ENCODE assay signal across 8 cellular contexts in genomic region chr22:36384766-36385400, GRCh38. TPM values are rescaled to one million over a fixed set of nuclear protein-coding genes. Genes with fewer than 3 reads are reported as not detected.
DNase-seq lines count a peak whose midpoint lies in the region; FAIRE-seq and TF ChIP-seq lines count a peak whose summit lies in the region.

No MANE protein-coding gene starts in this region.

- no peaks in the 10 kb centered on the region for H3K27me3 Mint-ChIP-seq in activated naive CD4-positive, alpha-beta T cell treated with anti-CD3 and anti-CD28 coated beads for 36 hours (ENCODE audit: low read depth)

- H3K4me1 Mint-ChIP-seq in activated naive CD4-positive, alpha-beta T cell treated with anti-CD3 and anti-CD28 coated beads for 36 hours (ENCODE audit: low read depth) = peaks cover 51% of the 10 kb centered on the region

- H3K27me3 ChIP-seq in Loucy (ENCODE audit: insufficient read depth, low read length, poor library complexity, severe bottlenecking) = peaks cover 9% of the 10 kb centered on the region
- no peaks in the 10 kb centered on the region for H3K27me3 ChIP-seq in left ventricle myocardium inferior (ENCODE audit: low read depth)
- H3K27me3 ChIP-seq in small intestine (ENCODE audit: control insufficient read depth in 2 of 2, insufficient read depth in 2 of 2, low read length in 2 of 2) = no peaks in the 10 kb centered on the region
- H3K27me3 ChIP-seq in BE2C = no peaks in the 10 kb centered on the region

- H3K9ac ChIP-seq in Loucy (ENCODE audit: low read depth, low read length, poor library complexity, severe bottlenecking) = peak overlapping the region; percentile 90

- H3K4me1 ChIP-seq in Loucy (ENCODE audit: insufficient read depth, low read length, poor library complexity, severe bottlenecking) (peaks cover 50% of the 10 kb centered on the region), left ventricle myocardium inferior (peaks cover 92% of the 10 kb centered on the region), small intestine (ENCODE audit: control insufficient read depth in 2 of 2, insufficient read depth in 1 of 2, low read depth in 1 of 2, low read length in 1 of 2) (peaks cover 0 to 7% of the 10 kb centered on the region in 2 donors), BE2C (peaks cover 5% of the 10 kb centered on the region; the same call in 1 of the 2 replicates)

- peak overlapping the region; percentile 96 for H3K4me2 ChIP-seq in Loucy (ENCODE audit: low read depth, low read length, poor library complexity, severe bottlenecking)

- no peaks in the 10 kb centered on the region for H3K9me3 ChIP-seq in Loucy (ENCODE audit: insufficient read depth, low read depth, low read length)
- no peaks in the 10 kb centered on the region for H3K9me3 ChIP-seq in left ventricle myocardium inferior (replicated peaks)
- H3K9me3 ChIP-seq in small intestine (ENCODE audit: control insufficient read depth, low read depth) = no peaks in the 10 kb centered on the region
- no peaks in the 10 kb centered on the region for H3K9me3 ChIP-seq in BE2C

- H3K4me3 ChIP-seq in Loucy (ENCODE audit: low read length, poor library complexity, severe bottlenecking) (peak overlapping the region; percentile 89), left ventricle myocardium inferior (peak overlapping the region; percentile 92), small intestine (ENCODE audit: low read depth in 1 of 2, low read length in 2 of 2) (peak overlapping the region in 1 of 2 donors; percentile 100), BE2C (ENCODE audit: low read depth, low read length) (no peak overlapping the region)

- no peak overlapping the region for H2AFZ ChIP-seq in Loucy (ENCODE audit: low read length)

- H3K9me2 ChIP-seq in Loucy (replicated peaks; ENCODE audit: low read depth, low read length) = no peaks in the 10 kb centered on the region

- no peaks in the 10 kb centered on the region for H3K36me3 ChIP-seq in Loucy (ENCODE audit: insufficient read depth, low read length)
- H3K36me3 ChIP-seq in left ventricle myocardium inferior = peaks cover 15% of the 10 kb centered on the region
- no peaks in the 10 kb centered on the region for H3K36me3 ChIP-seq in small intestine (ENCODE audit: control insufficient read depth in 2 of 2, insufficient read depth in 2 of 2, low read length in 2 of 2)
- H3K36me3 ChIP-seq in BE2C = no peaks in the 10 kb centered on the region; the same call in 1 of the 2 replicates

- FAIRE-seq in small intestine (lab: Jason Lieb, UNC) = no peak
- no peak for FAIRE-seq in H54 (lab: Jason Lieb, UNC)

- H4K20me1 ChIP-seq in Loucy (ENCODE audit: insufficient read depth, low read length, poor library complexity, severe bottlenecking) = peaks cover 66% of the 10 kb centered on the region

- H3K27ac Mint-ChIP-seq in activated naive CD4-positive, alpha-beta T cell treated with anti-CD3 and anti-CD28 coated beads for 36 hours = peak overlapping the region; percentile 96

- peak; percentile 21 for DNase-seq in DMS114 treated with DMSO at 0.1 percent for 48 hours (lab: John Stamatoyannopoulos, UW; ENCODE audit: unreplicated experiment)
- peak; percentile 62 for DNase-seq in activated naive CD4-positive, alpha-beta T cell treated with anti-CD3 and anti-CD28 coated beads for 36 hours
- no peak for DNase-seq in left ventricle myocardium inferior
- peak; percentile 44 for DNase-seq in small intestine
- DNase-seq in NCI-H146 (lab: John Stamatoyannopoulos, UW) = no peak
- DNase-seq in BE2C = no peak
- no peak for DNase-seq in H54 (ENCODE audit: insufficient read length, low spot score)

- peak overlapping the region; percentile 81 for H3K4me3 Mint-ChIP-seq in activated naive CD4-positive, alpha-beta T cell treated with anti-CD3 and anti-CD28 coated beads for 36 hours

- H3K9me3 Mint-ChIP-seq in activated naive CD4-positive, alpha-beta T cell treated with anti-CD3 and anti-CD28 coated beads for 36 hours = no peaks in the 10 kb centered on the region

- H3F3A ChIP-seq in Loucy (ENCODE audit: low read depth) = peaks cover 9% of the 10 kb centered on the region; the same call in 1 of the 2 replicates

- H3K27ac ChIP-seq in left ventricle myocardium inferior (replicated peaks) (peak overlapping the region; percentile 100), small intestine (ENCODE audit: low read depth in 1 of 2, low read length in 1 of 2) (peak overlapping the region; percentile 97 to 99)

- WGBS in small intestine, 3 donors = 12 to 21% (median 13%) methylated on average over 6 of the region's 6 CpGs

- H3K79me2 ChIP-seq in Loucy (ENCODE audit: insufficient read depth, low read length) = peaks cover 94% of the 10 kb centered on the region

- peaks cover 40% of the 10 kb centered on the region for H3K36me3 Mint-ChIP-seq in activated naive CD4-positive, alpha-beta T cell treated with anti-CD3 and anti-CD28 coated beads for 36 hours (ENCODE audit: low read depth)

- TF ChIP-seq CTCF in Loucy (conservative IDR thresholded peaks at IDR 0.05; ENCODE audit: low read length) (no peak), left ventricle myocardium inferior (IDR thresholded peaks at IDR 0.05; ENCODE audit: borderline replicate concordance) (peak; percentile 41), BE2C (IDR thresholded peaks at IDR 0.05; ENCODE audit: low read depth, low read length) (no peak)

- intact Hi-C loops in activated naive CD4-positive, alpha-beta T cell treated with anti-CD3 and anti-CD28 coated beads for 36 hours (cut with micrococcal nuclease) = loop anchor here (10.0 kb wide), 1 partner anchor 840 kb away; no protein-coding TSS in a partner anchor
- intact Hi-C loops in left ventricle myocardium inferior (cut with micrococcal nuclease) = loop anchor here (10.0 kb wide), 1 partner anchor 50 kb away; no protein-coding TSS in a partner anchor

- CTCF ChIA-PET in activated naive CD4-positive, alpha-beta T cell treated with anti-CD3 and anti-CD28 coated beads for 36 hours (lab: Charles Lee) = interaction anchor here (0.9 to 3.1 kb wide), 11 partner anchors 9 to 85 kb away, joined by 3 to 14 read pairs (median 3); no protein-coding TSS in a partner anchor

- TF ChIP-seq POLR2A in H54 (IDR thresholded peaks at IDR 0.05; ENCODE audit: low read depth, low read length) = no peak

RNA-seq across cellular contexts. Expression of gene MYH9, which starts 2.9 kb away (rescaled TPM):
- total RNA-seq in activated naive CD4-positive, alpha-beta T cell treated with anti-CD3 and anti-CD28 coated beads for 36 hours = 100 to 1,000 TPM; 574 to 625 TPM
- 150 TPM for total RNA-seq in left ventricle myocardium inferior
- polyA plus RNA-seq in small intestine = 100 to 1,000 TPM in 2 of 3 donors, 10 to 100 TPM in 1; 95.4 to 156 (median 130) TPM
- 101 TPM for polyA plus RNA-seq in BE2C (2012; ENCODE audit: insufficient read depth, insufficient read length, low read depth)

Comparison
In these comparisons a context has a peak if more than half of its experiments do, and no peak if none do; other contexts are left out.
1. DNase-seq: peak in DMS114 treated with DMSO at 0.1 percent for 48 hours (single experiment), activated naive CD4-positive, alpha-beta T cell treated with anti-CD3 and anti-CD28 coated beads for 36 hours (single experiment) and small intestine (single experiment); none in left ventricle myocardium inferior (single experiment), NCI-H146 (single experiment), BE2C (single experiment) and H54 (single experiment).